24 cellular contexts compared by ENCODE assay signal in the genomic region with DNA sequence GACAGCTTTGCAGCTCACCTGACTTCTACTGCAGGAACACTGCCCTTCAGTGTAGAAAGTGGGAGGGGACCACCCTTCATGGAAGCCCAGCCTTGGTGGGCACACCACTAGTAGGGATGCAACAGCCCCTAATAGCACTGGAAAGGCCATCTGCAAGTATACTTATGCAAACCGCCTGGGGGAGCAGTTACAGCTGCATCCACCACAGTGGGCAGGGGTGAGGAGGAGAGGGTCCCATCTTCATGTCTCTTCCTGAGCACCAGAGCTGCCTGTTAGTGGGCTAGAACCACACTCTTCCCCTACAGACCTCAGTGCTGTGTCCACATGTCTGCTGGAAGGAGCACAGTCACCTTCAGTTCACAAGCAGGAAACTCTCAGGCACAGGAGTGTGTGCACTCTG.
"Had no signal": no experiment of that assay in that cellular context is flagged by ENCODE, and none has a peak within 500 bp of the region (broad histone marks: within the 10 kb centered on the region; RNA-seq: fewer than 3 reads in every experiment).

No MANE protein-coding gene starts in this region.

- DNase-seq: colonic mucosa; effector CD8-positive, alpha-beta T cell; foreskin keratinocyte; left ventricle myocardium superior; lower lobe of right lung; natural killer cell; stimulated activated CD4-positive, alpha-beta T cell treated with anti-CD3 and anti-CD28 coated beads, Interleukin-12 subunit alpha, Interleukin-12 subunit beta, amount 100 ng/mL, for 4 hours; stimulated activated CD4-positive, alpha-beta T cell treated with anti-CD3 and anti-CD28 coated beads, Interleukin-1b, Interleukin-23, amount 100 ng/mL, for 48 hours; stimulated activated CD4-positive, alpha-beta T cell treated with anti-CD3 and anti-CD28 coated beads, Interleukin-4, amount 100 ng/mL, for 1 hour; stimulated activated CD8-positive, alpha-beta memory T cell treated with anti-CD3 and anti-CD28 coated beads, Interleukin-4, amount 100 ng/mL, for 48 hours; stimulated activated naive CD4-positive, alpha-beta T cell; stimulated activated naive CD8-positive, alpha-beta T cell treated with anti-CD3 and anti-CD28 coated beads, Interleukin-15, amount 100 ng/mL, for 72 hours; transverse colon had no signal

- H3K27ac ChIP-seq: colonic mucosa, esophagus muscularis mucosa, foreskin keratinocyte, gastroesophageal sphincter, heart left ventricle, hepatocyte, lower lobe of right lung, neutrophil, parathyroid adenoma, suprapubic skin, transverse colon, vagina had no signal

- H3K27me3 ChIP-seq: colonic mucosa, esophagus muscularis mucosa, foreskin keratinocyte, gastroesophageal sphincter, heart left ventricle, hepatocyte, neutrophil, suprapubic skin, transverse colon, vagina had no signal

- FAIRE-seq: endothelial cell of umbilical vein, keratinocyte had no signal

- H3K79me2 ChIP-seq: hepatocyte, parathyroid adenoma had no signal

- H3K4me1 ChIP-seq: colonic mucosa, esophagus muscularis mucosa, foreskin keratinocyte, gastroesophageal sphincter, heart left ventricle, lower lobe of right lung, parathyroid adenoma, suprapubic skin, transverse colon, vagina had no signal

- H3K4me2 ChIP-seq: hepatocyte, smooth muscle cell had no signal

- H2AFZ ChIP-seq: hepatocyte, parathyroid adenoma had no signal

- H3K9ac ChIP-seq: parathyroid adenoma had no signal

- H3K36me3 ChIP-seq: colonic mucosa, esophagus muscularis mucosa, gastroesophageal sphincter, heart left ventricle, lower lobe of right lung, neutrophil, suprapubic skin, transverse colon, vagina had no signal

- H3K9me3 ChIP-seq: colonic mucosa, lower lobe of right lung, neutrophil, transverse colon, vagina had no signal

- H3K4me3 ChIP-seq: colonic mucosa, esophagus muscularis mucosa, gastroesophageal sphincter, heart left ventricle, hepatocyte, lower lobe of right lung, smooth muscle cell, suprapubic skin, transverse colon, vagina had no signal
